ENCODE assay signal across 17 cellular contexts in genomic region chr4:6938758-6939201, GRCh38. TPM values are rescaled to one million over a fixed set of nuclear protein-coding genes. Genes with fewer than 3 reads are reported as not detected.
DNase-seq lines count a peak whose midpoint lies in the region; ATAC-seq, FAIRE-seq and TF ChIP-seq lines count a peak whose summit lies in the region.
"Had no signal": no experiment of that assay in that cellular context is flagged by ENCODE, and none has a peak within 500 bp of the region (broad histone marks: within the 10 kb centered on the region; RNA-seq: fewer than 3 reads in every experiment).

No MANE protein-coding gene starts in this region.

- H3K9ac ChIP-seq in colonic mucosa (ENCODE audit: low read depth in 2 of 2, low read length in 2 of 2), result no peak overlapping the region

- FAIRE-seq in GM12891 (lab: Jason Lieb, UNC), result peak; percentile 54
- FAIRE-seq: GM12892 had no signal

- TF ChIP-seq CTCF in colonic mucosa (IDR thresholded peaks at IDR 0.05), result no peak
- TF ChIP-seq CTCF in vagina (IDR thresholded peaks at IDR 0.05), result no peak

- no peaks in the 10 kb centered on the region for H3K36me3 ChIP-seq in colonic mucosa
- no peaks in the 10 kb centered on the region for H3K36me3 ChIP-seq in vagina
- H3K36me3 ChIP-seq: BE2C had no signal

- TF ChIP-seq POLR2A in GM12891 (IDR thresholded peaks at IDR 0.05; ENCODE audit: low read depth, low read length) (no peak), vagina (IDR thresholded peaks at IDR 0.05) (no peak)

- peaks cover 15% of the 10 kb centered on the region for H3K4me1 ChIP-seq in colonic mucosa
- H3K4me1 ChIP-seq in vagina, result peaks cover 41% of the 10 kb centered on the region

- H3K9me3 ChIP-seq in colonic mucosa (no peaks in the 10 kb centered on the region), vagina (no peaks in the 10 kb centered on the region)
- H3K9me3 ChIP-seq: BE2C had no signal

- H3K4me3 Mint-ChIP-seq in stimulated activated naive B cell treated with anti-CD40 and anti-IgM and Interleukin-4, amounts not matched to agents 10 μg/mL and 1 μg/mL and 100 μg/mL, for 72 hours, result peak overlapping the region; percentile 29 to 56
- H3K4me3 Mint-ChIP-seq: activated T-cell treated with anti-CD3 and anti-CD28 coated beads, Interleukin-2, amount 50 U/mL, for 4 hours; nephron had no signal

- no peak overlapping the region for H3K27ac Mint-ChIP-seq in stimulated activated naive B cell treated with anti-CD40 and anti-IgM and Interleukin-4, amounts not matched to agents 10 μg/mL and 1 μg/mL and 100 μg/mL, for 72 hours

- no peak for DNase-seq in GM12891 (ENCODE audit: insufficient read length, low spot score)
- DNase-seq in colonic mucosa, result no peak
- peak; percentile 62 for DNase-seq in medulla oblongata (ENCODE audit: extremely low spot score)
- no peak for DNase-seq in stimulated activated naive B cell treated with anti-CD40 and anti-IgM and Interleukin-4, amounts not matched to agents 10 μg/mL and 1 μg/mL and 100 μg/mL, for 72 hours
- DNase-seq in vagina (ENCODE audit: extremely low spot score in 2 of 2), result no peak
- no peak for DNase-seq in NCI-H1092 treated with DMSO at 0.1 percent for 48 hours (lab: John Stamatoyannopoulos, UW)
- no peak for DNase-seq in AML-193 (lab: John Stamatoyannopoulos, UW)
- DNase-seq: activated CD4-positive, alpha-beta T cell treated with anti-CD3 and anti-CD28 coated beads for 48 hours; activated T-cell treated with anti-CD3 and anti-CD28 coated beads, Interleukin-2, amount 50 U/mL, for 4 hours; BE2C; cerebellar nuclear complex; NCI-H2029 treated with DMSO at 0.1 percent for 48 hours; NCI-H748 treated with DMSO at 0.1 percent for 48 hours had no signal

- H3K27me3 ChIP-seq in colonic mucosa (no peaks in the 10 kb centered on the region), vagina (no peaks in the 10 kb centered on the region)
- H3K27me3 ChIP-seq: BE2C had no signal

- no peaks in the 10 kb centered on the region for H3K27me3 Mint-ChIP-seq in stimulated activated naive B cell treated with anti-CD40 and anti-IgM and Interleukin-4, amounts not matched to agents 10 μg/mL and 1 μg/mL and 100 μg/mL, for 72 hours

- peaks cover 7 to 8% of the 10 kb centered on the region in 2 donors for H3K9me3 Mint-ChIP-seq in stimulated activated naive B cell treated with anti-CD40 and anti-IgM and Interleukin-4, amounts not matched to agents 10 μg/mL and 1 μg/mL and 100 μg/mL, for 72 hours
- H3K9me3 Mint-ChIP-seq: activated T-cell treated with anti-CD3 and anti-CD28 coated beads, Interleukin-2, amount 50 U/mL, for 4 hours; nephron had no signal

- ATAC-seq in stimulated activated naive B cell treated with anti-CD40 and anti-IgM and Interleukin-4, amounts not matched to agents 10 μg/mL and 1 μg/mL and 100 μg/mL, for 72 hours (replicated peaks), result peak; percentile 41 to 48
- ATAC-seq in HG03520 (IDR thresholded peaks at IDR 0.05; ENCODE audit: unreplicated experiment), result no peak
- ATAC-seq: activated T-cell treated with anti-CD3 and anti-CD28 coated beads, Interleukin-2, amount 50 U/mL, for 4 hours had no signal

- H3K4me3 ChIP-seq in colonic mucosa (no peak overlapping the region), vagina (no peak overlapping the region)

- peaks cover 67 to 82% of the 10 kb centered on the region in 2 donors for H3K4me1 Mint-ChIP-seq in stimulated activated naive B cell treated with anti-CD40 and anti-IgM and Interleukin-4, amounts not matched to agents 10 μg/mL and 1 μg/mL and 100 μg/mL, for 72 hours

- intact Hi-C loops in colonic mucosa (cut with DNase I) (no loop called here), vagina (cut with DNase I) (no loop called here)

- peaks cover 39 to 52% of the 10 kb centered on the region in 2 donors for H3K36me3 Mint-ChIP-seq in stimulated activated naive B cell treated with anti-CD40 and anti-IgM and Interleukin-4, amounts not matched to agents 10 μg/mL and 1 μg/mL and 100 μg/mL, for 72 hours

- H3K27ac ChIP-seq in colonic mucosa (peak overlapping the region; percentile 12), vagina (no peak overlapping the region)
- H3K27ac ChIP-seq: epithelial cell of prostate had no signal

TF ChIP-seq in GM12891, 5 proteins besides CTCF, POLR2A, EP300 and RAD21:
- TF ChIP-seq POU2F2 (IDR thresholded peaks at IDR 0.05; ENCODE audit: low read depth, low read length) (no peak), POLR2AphosphoS5 (IDR thresholded peaks at IDR 0.05; ENCODE audit: low read depth, low read length) (no peak), PAX5 (IDR thresholded peaks at IDR 0.05; ENCODE audit: insufficient read depth, low read length, severe bottlenecking) (no peak), TAF1 (IDR thresholded peaks at IDR 0.05; ENCODE audit: low read depth, low read length) (no peak), SPI1 (IDR thresholded peaks at IDR 0.05; ENCODE audit: low read depth, low read length) (no peak)

RNA-seq across cellular contexts. Expression of gene TBC1D14, which starts 29.2 kb away (rescaled TPM):
- polyA plus RNA-seq in GM12891 (2012; ENCODE audit: low read depth, missing spikeins), result 14.7 TPM
- total RNA-seq in colonic mucosa (10 to 100 TPM; 43.2 to 46.6 TPM), vagina (35.4 TPM)
